Comparison of ENCODE assay signal across 1 cellular context in the genomic region with DNA sequence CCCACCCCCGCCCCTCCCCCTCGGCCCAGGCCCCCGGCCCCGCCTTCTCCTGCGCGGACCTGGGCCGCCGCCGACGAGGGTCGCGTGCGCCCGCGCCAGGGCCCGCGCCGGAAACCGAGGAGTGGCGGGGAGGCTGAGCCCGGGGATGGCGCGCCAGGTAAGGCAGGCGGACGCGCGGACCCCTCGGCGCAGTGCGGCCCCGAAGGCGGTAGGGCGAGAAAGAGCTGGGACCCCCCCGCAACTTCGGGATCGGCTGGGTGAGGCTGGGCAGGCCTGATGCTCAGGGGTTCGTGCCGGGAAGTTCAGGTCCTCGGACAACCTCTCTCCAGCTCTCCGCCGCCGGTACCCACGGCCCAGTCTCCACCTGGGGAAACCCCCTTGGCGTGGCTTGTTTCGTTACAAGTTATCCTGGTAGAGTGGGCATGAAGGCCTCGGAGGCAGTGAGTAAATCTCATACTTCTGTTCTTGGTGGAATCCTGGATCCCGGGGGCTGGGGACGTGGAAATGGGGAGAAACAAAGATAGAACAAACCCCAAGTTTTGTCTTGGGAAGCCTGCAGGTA.
TF ChIP-seq lines count a peak whose summit lies in the region.

No MANE protein-coding gene starts in this region.

TF ChIP-seq in K562, 482 proteins besides CTCF, POLR2A, EP300 and RAD21 (continued from another document and continues in another):
- TF ChIP-seq UBTF (IDR thresholded peaks at IDR 0.05; ENCODE audit: borderline replicate concordance in 1 of 2, low read depth in 2 of 2, low read length in 2 of 2) (peak; percentile 45 to 66; a peak in 1 of 4 replicates), ZNF3 (CRISPR knock-in tag; IDR thresholded peaks at IDR 0.05) (no peak), CXXC5 (CRISPR knock-in tag; IDR thresholded peaks at IDR 0.05) (peak; percentile 81), ZBED1 (IDR thresholded peaks at IDR 0.05) (no peak), ZNF766 (CRISPR knock-in tag; conservative IDR thresholded peaks at IDR 0.05) (peak; percentile 87), CBX5 (IDR thresholded peaks at IDR 0.05; ENCODE audit: borderline replicate concordance, low read depth) (no peak), ZNF274 (IDR thresholded peaks at IDR 0.05; ENCODE audit: borderline replicate concordance, low read depth, low read length) (no peak), FOXP1 (CRISPR knock-in tag; IDR thresholded peaks at IDR 0.05) (peak; percentile 62; the same call in 1 of the 2 replicates), ESRRB (CRISPR knock-in tag; IDR thresholded peaks at IDR 0.05; ENCODE audit: borderline replicate concordance) (no peak), ZFX (CRISPR knock-in tag; IDR thresholded peaks at IDR 0.05) (peak; percentile 92), MCM5 (IDR thresholded peaks at IDR 0.05; ENCODE audit: low read depth) (no peak), RBM15 (IDR thresholded peaks at IDR 0.05; ENCODE audit: insufficient read depth, low read length) (no peak)
- TF ChIP-seq, protein P1, sequence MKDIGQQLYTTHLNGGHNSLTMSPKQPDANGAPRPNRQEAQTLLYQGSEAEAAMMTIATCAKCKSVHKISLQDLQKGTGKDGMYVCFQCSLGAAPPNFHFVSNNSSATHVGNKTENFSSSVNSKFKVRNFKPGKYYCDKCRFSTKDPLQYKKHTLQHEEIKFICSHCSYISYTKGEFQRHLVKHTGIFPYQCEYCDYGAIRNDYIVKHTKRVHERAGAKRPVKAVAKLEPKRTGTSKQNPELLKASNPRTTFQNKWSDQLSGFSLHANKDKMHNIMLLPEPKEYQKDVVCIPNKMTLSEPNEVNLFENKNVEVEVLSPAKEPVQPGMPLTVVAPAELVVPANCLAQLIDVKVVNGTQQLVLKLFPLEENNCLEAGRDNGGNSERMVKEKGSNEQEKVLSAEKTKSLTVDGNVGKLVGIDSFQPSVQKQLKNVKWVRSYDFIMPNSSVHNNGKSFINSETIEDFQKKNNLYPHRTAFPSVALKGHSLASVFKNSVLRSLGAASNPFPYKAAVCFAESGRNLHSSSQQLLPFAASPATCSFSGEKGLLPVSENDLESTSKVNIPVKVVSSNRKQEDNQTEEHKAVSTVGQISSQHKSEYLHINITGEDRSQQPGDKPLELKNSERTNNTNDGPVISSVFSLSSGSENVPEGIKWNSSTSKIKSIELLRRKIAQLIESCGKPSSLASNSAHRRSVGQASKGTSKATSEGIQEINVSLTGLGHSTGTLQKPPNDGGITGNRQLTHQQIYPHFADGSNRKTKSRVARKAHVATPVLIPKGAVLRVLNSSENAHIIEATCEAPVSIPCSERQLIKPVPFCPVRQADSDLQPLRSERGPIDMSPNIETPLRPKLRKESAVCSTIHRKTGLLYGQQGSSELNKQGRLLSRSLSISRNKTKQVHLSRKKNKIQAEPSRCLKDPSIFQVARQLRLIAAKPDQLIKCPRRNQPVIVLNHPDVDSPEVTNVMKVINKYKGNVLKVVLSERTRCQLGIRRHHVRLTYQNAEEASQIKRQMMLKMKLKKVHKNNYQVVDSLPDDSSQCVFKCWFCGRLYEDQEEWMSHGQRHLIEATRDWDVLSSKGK (CRISPR knock-in tag; IDR thresholded peaks at IDR 0.05) = no peak
- TF ChIP-seq, protein P2, sequence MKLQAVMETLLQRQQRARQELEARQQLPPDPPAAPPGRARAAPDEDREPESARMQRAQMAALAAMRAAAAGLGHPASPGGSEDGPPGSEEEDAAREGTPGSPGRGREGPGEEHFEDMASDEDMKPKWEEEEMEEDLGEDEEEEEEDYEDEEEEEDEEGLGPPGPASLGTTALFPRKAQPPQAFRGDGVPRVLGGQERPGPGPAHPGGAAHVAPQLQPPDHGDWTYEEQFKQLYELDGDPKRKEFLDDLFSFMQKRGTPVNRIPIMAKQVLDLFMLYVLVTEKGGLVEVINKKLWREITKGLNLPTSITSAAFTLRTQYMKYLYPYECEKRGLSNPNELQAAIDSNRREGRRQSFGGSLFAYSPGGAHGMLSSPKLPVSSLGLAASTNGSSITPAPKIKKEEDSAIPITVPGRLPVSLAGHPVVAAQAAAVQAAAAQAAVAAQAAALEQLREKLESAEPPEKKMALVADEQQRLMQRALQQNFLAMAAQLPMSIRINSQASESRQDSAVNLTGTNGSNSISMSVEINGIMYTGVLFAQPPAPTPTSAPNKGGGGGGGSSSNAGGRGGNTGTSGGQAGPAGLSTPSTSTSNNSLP (IDR thresholded peaks at IDR 0.05; ENCODE audit: borderline replicate concordance, low read depth, low read length) = no peak
- TF ChIP-seq, protein P3, sequence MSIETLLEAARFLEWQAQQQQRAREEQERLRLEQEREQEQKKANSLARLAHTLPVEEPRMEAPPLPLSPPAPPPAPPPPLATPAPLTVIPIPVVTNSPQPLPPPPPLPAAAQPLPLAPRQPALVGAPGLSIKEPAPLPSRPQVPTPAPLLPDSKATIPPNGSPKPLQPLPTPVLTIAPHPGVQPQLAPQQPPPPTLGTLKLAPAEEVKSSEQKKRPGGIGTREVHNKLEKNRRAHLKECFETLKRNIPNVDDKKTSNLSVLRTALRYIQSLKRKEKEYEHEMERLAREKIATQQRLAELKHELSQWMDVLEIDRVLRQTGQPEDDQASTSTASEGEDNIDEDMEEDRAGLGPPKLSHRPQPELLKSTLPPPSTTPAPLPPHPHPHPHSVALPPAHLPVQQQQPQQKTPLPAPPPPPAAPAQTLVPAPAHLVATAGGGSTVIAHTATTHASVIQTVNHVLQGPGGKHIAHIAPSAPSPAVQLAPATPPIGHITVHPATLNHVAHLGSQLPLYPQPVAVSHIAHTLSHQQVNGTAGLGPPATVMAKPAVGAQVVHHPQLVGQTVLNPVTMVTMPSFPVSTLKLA (conservative IDR thresholded peaks at IDR 0.05) = 0 out of 4 replicates have a peak, but pooled peaks of 1 of the 2 experiments have one; percentile 34
- TF ChIP-seq, protein P4, sequence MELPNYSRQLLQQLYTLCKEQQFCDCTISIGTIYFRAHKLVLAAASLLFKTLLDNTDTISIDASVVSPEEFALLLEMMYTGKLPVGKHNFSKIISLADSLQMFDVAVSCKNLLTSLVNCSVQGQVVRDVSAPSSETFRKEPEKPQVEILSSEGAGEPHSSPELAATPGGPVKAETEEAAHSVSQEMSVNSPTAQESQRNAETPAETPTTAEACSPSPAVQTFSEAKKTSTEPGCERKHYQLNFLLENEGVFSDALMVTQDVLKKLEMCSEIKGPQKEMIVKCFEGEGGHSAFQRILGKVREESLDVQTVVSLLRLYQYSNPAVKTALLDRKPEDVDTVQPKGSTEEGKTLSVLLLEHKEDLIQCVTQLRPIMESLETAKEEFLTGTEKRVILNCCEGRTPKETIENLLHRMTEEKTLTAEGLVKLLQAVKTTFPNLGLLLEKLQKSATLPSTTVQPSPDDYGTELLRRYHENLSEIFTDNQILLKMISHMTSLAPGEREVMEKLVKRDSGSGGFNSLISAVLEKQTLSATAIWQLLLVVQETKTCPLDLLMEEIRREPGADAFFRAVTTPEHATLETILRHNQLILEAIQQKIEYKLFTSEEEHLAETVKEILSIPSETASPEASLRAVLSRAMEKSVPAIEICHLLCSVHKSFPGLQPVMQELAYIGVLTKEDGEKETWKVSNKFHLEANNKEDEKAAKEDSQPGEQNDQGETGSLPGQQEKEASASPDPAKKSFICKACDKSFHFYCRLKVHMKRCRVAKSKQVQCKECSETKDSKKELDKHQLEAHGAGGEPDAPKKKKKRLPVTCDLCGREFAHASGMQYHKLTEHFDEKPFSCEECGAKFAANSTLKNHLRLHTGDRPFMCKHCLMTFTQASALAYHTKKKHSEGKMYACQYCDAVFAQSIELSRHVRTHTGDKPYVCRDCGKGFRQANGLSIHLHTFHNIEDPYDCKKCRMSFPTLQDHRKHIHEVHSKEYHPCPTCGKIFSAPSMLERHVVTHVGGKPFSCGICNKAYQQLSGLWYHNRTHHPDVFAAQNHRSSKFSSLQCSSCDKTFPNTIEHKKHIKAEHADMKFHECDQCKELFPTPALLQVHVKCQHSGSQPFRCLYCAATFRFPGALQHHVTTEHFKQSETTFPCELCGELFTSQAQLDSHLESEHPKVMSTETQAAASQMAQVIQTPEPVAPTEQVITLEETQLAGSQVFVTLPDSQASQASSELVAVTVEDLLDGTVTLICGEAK (IDR thresholded peaks at IDR 0.05) = peak; percentile 46; the same call in 1 of the 2 replicates
- TF ChIP-seq, protein P4 (CRISPR knock-in tag; IDR thresholded peaks at IDR 0.05) = no peak
